1 cellular context compared by ENCODE assay signal in genomic region chr14:75649773-75650172, GRCh38.
TF ChIP-seq lines count a peak whose summit lies in the region.

No MANE protein-coding gene starts in this region.

TF ChIP-seq in HepG2, 621 proteins besides CTCF, POLR2A, EP300 and RAD21:
- TF ChIP-seq ZMYM3 (CRISPR knock-in tag; IDR thresholded peaks at IDR 0.05): peak; percentile 27; the same call in 1 of the 2 replicates
- TF ChIP-seq ZNF121 (CRISPR knock-in tag; IDR thresholded peaks at IDR 0.05): peak; percentile 96
- TF ChIP-seq, protein P1, sequence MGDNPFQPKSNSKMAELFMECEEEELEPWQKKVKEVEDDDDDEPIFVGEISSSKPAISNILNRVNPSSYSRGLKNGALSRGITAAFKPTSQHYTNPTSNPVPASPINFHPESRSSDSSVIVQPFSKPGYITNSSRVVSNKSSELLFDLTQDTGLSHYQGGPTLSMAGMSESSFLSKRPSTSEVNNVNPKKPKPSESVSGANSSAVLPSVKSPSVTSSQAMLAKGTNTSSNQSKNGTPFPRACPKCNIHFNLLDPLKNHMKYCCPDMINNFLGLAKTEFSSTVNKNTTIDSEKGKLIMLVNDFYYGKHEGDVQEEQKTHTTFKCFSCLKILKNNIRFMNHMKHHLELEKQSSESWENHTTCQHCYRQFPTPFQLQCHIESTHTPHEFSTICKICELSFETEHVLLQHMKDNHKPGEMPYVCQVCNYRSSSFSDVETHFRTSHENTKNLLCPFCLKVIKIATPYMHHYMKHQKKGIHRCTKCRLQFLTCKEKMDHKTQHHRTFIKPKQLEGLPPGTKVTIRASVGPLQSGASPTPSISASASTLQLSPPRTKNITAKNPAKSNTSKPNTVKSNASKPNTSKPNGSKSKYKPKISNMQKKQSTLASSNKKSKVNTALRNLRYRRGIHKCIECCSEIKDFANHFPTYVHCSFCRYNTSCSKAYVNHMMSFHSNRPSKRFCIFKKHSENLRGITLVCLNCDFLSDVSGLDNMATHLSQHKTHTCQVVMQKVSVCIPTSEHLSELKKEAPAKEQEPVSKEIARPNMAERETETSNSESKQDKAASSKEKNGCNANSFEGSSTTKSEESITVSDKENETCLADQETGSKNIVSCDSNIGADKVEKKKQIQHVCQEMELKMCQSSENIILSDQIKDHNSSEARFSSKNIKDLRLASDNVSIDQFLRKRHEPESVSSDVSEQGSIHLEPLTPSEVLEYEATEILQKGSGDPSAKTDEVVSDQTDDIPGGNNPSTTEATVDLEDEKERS (CRISPR knock-in tag; IDR thresholded peaks at IDR 0.05): peak; percentile 35; the same call in 1 of the 2 replicates
- TF ChIP-seq ZNF337 (CRISPR knock-in tag; IDR thresholded peaks at IDR 0.05; ENCODE audit: borderline replicate concordance, low read depth): no peak
- 0 out of 2 replicates have a peak, but pooled peaks have one; percentile 39 for TF ChIP-seq ZNF263 (CRISPR knock-in tag; IDR thresholded peaks at IDR 0.05)
